Comparison of ENCODE assay signal across 15 cellular contexts in genomic region chr4:180913750-180914149, GRCh38.
DNase-seq lines count a peak whose midpoint lies in the region; ATAC-seq and TF ChIP-seq lines count a peak whose summit lies in the region.
"Had no signal": no experiment of that assay in that cellular context is flagged by ENCODE, and none has a peak within 500 bp of the region (broad histone marks: within the 10 kb centered on the region; RNA-seq: fewer than 3 reads in every experiment).

No MANE protein-coding gene starts in this region.

- H2AFZ ChIP-seq in neural progenitor cell (replicated peaks): no peak overlapping the region

- H3K4me2 ChIP-seq in neural progenitor cell: peak overlapping the region; percentile 39
- H3K4me2 ChIP-seq: BLaER1 treated with 17β-estradiol and CSF1 and Interleukin-3, amounts not matched to agents 10 nM and 100 nM had no signal

- no peak overlapping the region for H3K4me3 Mint-ChIP-seq in neural progenitor cell
- H3K4me3 Mint-ChIP-seq: stimulated activated naive B cell treated with anti-CD40 and anti-IgM and Interleukin-4, amounts not matched to agents 10 μg/mL and 1 μg/mL and 100 μg/mL, for 72 hours had no signal

- H3K27ac Mint-ChIP-seq in neural progenitor cell: peak overlapping the region; percentile 78
- H3K27ac Mint-ChIP-seq: stimulated activated naive B cell treated with anti-CD40 and anti-IgM and Interleukin-4, amounts not matched to agents 10 μg/mL and 1 μg/mL and 100 μg/mL, for 72 hours had no signal

- no peak overlapping the region for H3K9ac ChIP-seq in neural progenitor cell
- H3K9ac ChIP-seq: BLaER1 treated with 17β-estradiol and CSF1 and Interleukin-3, amounts not matched to agents 10 nM and 100 nM had no signal

- TF ChIP-seq CTCF in epithelial cell of esophagus (IDR thresholded peaks at IDR 0.05; ENCODE audit: insufficient read depth, low read depth, low read length, missing control alignments) (no peak), neural progenitor cell (IDR thresholded peaks at IDR 0.05) (no peak)

- no peaks in the 10 kb centered on the region for H3K9me3 Mint-ChIP-seq in neural progenitor cell

- no peaks in the 10 kb centered on the region for H3K27me3 ChIP-seq in neural progenitor cell
- H3K27me3 ChIP-seq: BLaER1 treated with 17β-estradiol and CSF1 and Interleukin-3, amounts not matched to agents 10 nM and 100 nM; right atrium auricular region had no signal

- no peaks in the 10 kb centered on the region for H3K36me3 Mint-ChIP-seq in neural progenitor cell
- H3K36me3 Mint-ChIP-seq: stimulated activated naive B cell treated with anti-CD40 and anti-IgM and Interleukin-4, amounts not matched to agents 10 μg/mL and 1 μg/mL and 100 μg/mL, for 72 hours had no signal

- H3K9me3 ChIP-seq in neural progenitor cell (ENCODE audit: low read depth): no peaks in the 10 kb centered on the region
- H3K9me3 ChIP-seq: BLaER1 treated with 17β-estradiol and CSF1 and Interleukin-3, amounts not matched to agents 10 nM and 100 nM; right atrium auricular region had no signal

- ATAC-seq in GM21526 (IDR thresholded peaks at IDR 0.05; ENCODE audit: low FRiP score, unreplicated experiment) (no peak), HG03469 (IDR thresholded peaks at IDR 0.05; ENCODE audit: unreplicated experiment) (no peak), HG03457 (IDR thresholded peaks at IDR 0.05; ENCODE audit: unreplicated experiment) (no peak)
- ATAC-seq: stimulated activated naive B cell treated with anti-CD40 and anti-IgM and Interleukin-4, amounts not matched to agents 10 μg/mL and 1 μg/mL and 100 μg/mL, for 72 hours had no signal

- no peaks in the 10 kb centered on the region for H4K20me1 ChIP-seq in neural progenitor cell (ENCODE audit: low read depth)
- H4K20me1 ChIP-seq: BLaER1 treated with 17β-estradiol and CSF1 and Interleukin-3, amounts not matched to agents 10 nM and 100 nM had no signal

- no peaks in the 10 kb centered on the region for H3K36me3 ChIP-seq in neural progenitor cell
- H3K36me3 ChIP-seq: BLaER1 treated with 17β-estradiol and CSF1 and Interleukin-3, amounts not matched to agents 10 nM and 100 nM; right atrium auricular region had no signal

- no peaks in the 10 kb centered on the region for H3K4me1 Mint-ChIP-seq in neural progenitor cell
- H3K4me1 Mint-ChIP-seq: stimulated activated naive B cell treated with anti-CD40 and anti-IgM and Interleukin-4, amounts not matched to agents 10 μg/mL and 1 μg/mL and 100 μg/mL, for 72 hours had no signal

- DNase-seq in Caki2 (ENCODE audit: low read depth): peak; percentile 85
- DNase-seq in NCI-H69 (lab: John Stamatoyannopoulos, UW): peak; percentile 93
- peak; percentile 77 for DNase-seq in epithelial cell of esophagus (ENCODE audit: low read depth)
- DNase-seq in neural progenitor cell (ENCODE audit: low spot score): peak; percentile 24
- no peak for DNase-seq in activated CD8-positive, alpha-beta memory T cell treated with anti-CD3 and anti-CD28 coated beads, Interleukin-2, amount 50 U/mL, for 48 hours
- DNase-seq: activated CD4-positive, alpha-beta T cell treated with anti-CD3 and anti-CD28 coated beads for 1 hour; NCI-H2107; stimulated activated CD4-positive, alpha-beta T cell treated with anti-CD3 and anti-CD28 coated beads, Interleukin-4, amount 100 ng/mL, for 1 hour; stimulated activated naive B cell treated with anti-CD40 and anti-IgM and Interleukin-4, amounts not matched to agents 10 μg/mL and 1 μg/mL and 100 μg/mL, for 72 hours had no signal

- H3K4me1 ChIP-seq in neural progenitor cell: peaks cover 16% of the 10 kb centered on the region
- H3K4me1 ChIP-seq: BLaER1 treated with 17β-estradiol and CSF1 and Interleukin-3, amounts not matched to agents 10 nM and 100 nM; right atrium auricular region had no signal

- H3K4me3 ChIP-seq in epithelial cell of esophagus (ENCODE audit: low read length): no peak overlapping the region
- no peak overlapping the region for H3K4me3 ChIP-seq in neural progenitor cell
- H3K4me3 ChIP-seq: BLaER1 treated with 17β-estradiol and CSF1 and Interleukin-3, amounts not matched to agents 10 nM and 100 nM; coronary artery; right atrium auricular region had no signal

- H3K79me2 ChIP-seq in neural progenitor cell (ENCODE audit: low read depth): no peaks in the 10 kb centered on the region

- no peaks in the 10 kb centered on the region for H3F3A ChIP-seq in neural progenitor cell (ENCODE audit: low read depth)

- in situ Hi-C loops in Caki2 (cut with HindIII; ENCODE audit: low pct_unique_long_range_greater_than_20kb, low sequenced_read_pairs): no loop called here

- peak overlapping the region; percentile 60 for H3K27ac ChIP-seq in neural progenitor cell
- H3K27ac ChIP-seq: BLaER1 treated with 17β-estradiol and CSF1 and Interleukin-3, amounts not matched to agents 10 nM and 100 nM; coronary artery; right atrium auricular region had no signal

- H3K27me3 Mint-ChIP-seq in neural progenitor cell (ENCODE audit: insufficient read depth, low read depth): no peaks in the 10 kb centered on the region
- H3K27me3 Mint-ChIP-seq: stimulated activated naive B cell treated with anti-CD40 and anti-IgM and Interleukin-4, amounts not matched to agents 10 μg/mL and 1 μg/mL and 100 μg/mL, for 72 hours had no signal
